Comparison of ENCODE assay signal across 11 cellular contexts in the genomic region with DNA sequence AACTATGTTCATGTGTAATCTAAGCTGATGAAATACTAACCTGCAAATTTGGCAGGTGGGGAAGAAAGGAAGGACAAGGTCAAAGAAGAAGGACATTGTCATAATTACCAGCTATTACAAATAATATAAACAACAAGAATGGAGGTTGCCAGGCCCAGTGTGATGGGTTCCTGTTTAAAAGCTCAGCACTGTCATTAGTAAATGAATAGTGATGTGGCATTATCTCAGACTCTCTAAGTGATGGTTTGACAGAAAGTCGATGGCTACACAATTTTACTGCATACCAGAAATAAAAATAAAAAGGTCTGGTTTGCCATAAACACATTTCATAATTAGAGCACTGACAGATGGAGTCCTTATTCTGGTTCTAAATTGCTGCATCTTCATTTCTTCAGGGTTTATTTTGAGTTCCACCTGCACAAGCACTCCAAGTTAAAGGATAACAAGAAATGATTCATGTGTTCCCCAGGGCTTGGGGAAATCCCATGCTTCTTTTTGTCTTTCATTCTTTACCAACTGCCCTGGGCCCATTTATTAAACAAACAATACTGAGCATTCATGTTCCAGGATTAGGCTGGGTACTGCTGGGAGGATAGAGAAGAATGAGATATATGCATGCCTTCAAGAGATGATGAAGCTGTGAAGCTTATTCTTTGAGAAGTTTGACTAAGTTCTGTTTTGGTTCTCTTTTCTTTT.
DNase-seq lines count a peak whose midpoint lies in the region; ATAC-seq lines count a peak whose summit lies in the region.
"Had no signal": no experiment of that assay in that cellular context is flagged by ENCODE, and none has a peak within 500 bp of the region (broad histone marks: within the 10 kb centered on the region; RNA-seq: fewer than 3 reads in every experiment).

No MANE protein-coding gene starts in this region.

- ATAC-seq in GM21528 (IDR thresholded peaks at IDR 0.05; ENCODE audit: low FRiP score, unreplicated experiment) (peak; percentile 58), GM19023 (IDR thresholded peaks at IDR 0.05; ENCODE audit: unreplicated experiment) (no peak), HG02852 (IDR thresholded peaks at IDR 0.05; ENCODE audit: unreplicated experiment) (no peak)
- ATAC-seq: left colon had no signal

- DNase-seq in DMS53 treated with DMSO at 0.1 percent for 48 hours (lab: John Stamatoyannopoulos, UW; ENCODE audit: unreplicated experiment) (peak; percentile 13), NCI-H187 treated with DMSO at 0.1 percent for 48 hours (lab: John Stamatoyannopoulos, UW) (peak; percentile 75), globus pallidus (ENCODE audit: low spot score) (peak; percentile 33), H4 (ENCODE audit: low spot score) (no peak)
- DNase-seq: activated naive CD8-positive, alpha-beta T cell treated with anti-CD3 and anti-CD28 coated beads, Interleukin-2, amount 10 ng/mL, durations not matched to agents 7 days and 5 days; foreskin fibroblast; left colon; NCI-H526 had no signal
